8 cellular contexts compared by ENCODE assay signal in the genomic region with DNA sequence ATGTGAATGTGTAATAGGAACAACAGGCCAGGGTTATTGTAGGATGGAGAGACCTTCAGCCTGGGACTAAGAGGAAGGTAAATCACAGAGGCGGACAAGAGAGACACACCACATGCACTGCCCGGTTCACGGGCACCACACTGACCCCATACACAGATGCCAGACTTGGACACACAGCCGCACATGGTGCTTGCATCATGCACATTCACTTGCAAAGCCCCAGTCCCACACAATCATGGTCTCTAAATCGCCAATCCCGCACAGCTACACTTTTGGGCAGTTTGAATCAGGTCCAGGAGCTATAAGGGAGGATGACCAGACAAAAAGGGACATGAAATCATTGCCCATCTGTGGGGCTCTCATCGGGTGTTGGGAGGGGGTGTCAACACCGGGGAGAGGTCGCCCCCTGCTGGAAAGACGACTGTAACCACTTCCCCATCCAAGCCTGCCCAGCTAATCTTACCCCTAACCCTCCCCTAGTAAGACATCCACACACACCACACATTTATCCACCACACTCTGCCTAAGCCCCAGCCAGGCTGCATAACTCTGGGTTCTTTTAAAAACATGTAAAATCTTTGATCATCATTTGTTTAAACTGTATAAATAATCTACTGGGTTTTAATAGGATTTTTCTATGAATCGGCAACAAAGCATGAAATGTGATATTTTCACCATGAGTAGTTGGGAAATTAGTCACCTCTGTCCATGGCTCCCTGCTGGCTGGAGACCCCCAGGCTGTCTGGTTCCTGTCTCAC. TPM values are rescaled to one million over a fixed set of nuclear protein-coding genes. Genes with fewer than 3 reads are reported as not detected.
A peak's percentile ranks its signal among the peaks of the same experiment; 100 is the strongest.
DNase-seq lines count a peak whose midpoint lies in the region; ATAC-seq and TF ChIP-seq lines count a peak whose summit lies in the region.

No MANE protein-coding gene starts in this region.

- H3K27ac Mint-ChIP-seq in chondrocyte (ENCODE audit: unreplicated experiment): no peak overlapping the region
- no peak overlapping the region for H3K27ac Mint-ChIP-seq in naive thymus-derived CD4-positive, alpha-beta T cell

- CTCF ChIA-PET in naive thymus-derived CD4-positive, alpha-beta T cell (lab: Charles Lee): interaction anchor here (1.0 kb wide), 1 partner anchor 194 kb away, joined by 4 read pairs; no protein-coding TSS in a partner anchor

- no peaks in the 10 kb centered on the region for H3K36me3 ChIP-seq in naive thymus-derived CD4-positive, alpha-beta T cell (ENCODE audit: control insufficient read depth in 2 of 3, insufficient read depth in 3 of 3, low read length in 3 of 3)

- no peaks in the 10 kb centered on the region for H3K27me3 ChIP-seq in naive thymus-derived CD4-positive, alpha-beta T cell (ENCODE audit: control insufficient read depth in 2 of 2, insufficient read depth in 2 of 2, low read length in 2 of 2)

- ATAC-seq in naive thymus-derived CD4-positive, alpha-beta T cell: peak; percentile 44
- ATAC-seq in GM21786 (IDR thresholded peaks at IDR 0.05; ENCODE audit: unreplicated experiment) (no peak), GM21576 (IDR thresholded peaks at IDR 0.05; ENCODE audit: unreplicated experiment) (no peak)

- H3K9me3 Mint-ChIP-seq in chondrocyte (ENCODE audit: low read depth): no peaks in the 10 kb centered on the region
- no peaks in the 10 kb centered on the region for H3K9me3 Mint-ChIP-seq in naive thymus-derived CD4-positive, alpha-beta T cell

- POLR2A ChIA-PET in naive thymus-derived CD4-positive, alpha-beta T cell (lab: Charles Lee): no interaction called here

- intact Hi-C loops in naive thymus-derived CD4-positive, alpha-beta T cell (cut with micrococcal nuclease): loop anchor here (1.0 to 5.0 kb wide), 2 partner anchors 200 to 310 kb away; no protein-coding TSS in a partner anchor

- no peaks in the 10 kb centered on the region for H3K36me3 Mint-ChIP-seq in chondrocyte (ENCODE audit: low read depth)
- no peaks in the 10 kb centered on the region for H3K36me3 Mint-ChIP-seq in naive thymus-derived CD4-positive, alpha-beta T cell

- peak; percentile 25 to 35 for DNase-seq in NCI-H2081 (lab: John Stamatoyannopoulos, UW)
- DNase-seq in NCI-H2081 treated with DMSO at 0.1 percent for 48 hours (lab: John Stamatoyannopoulos, UW): no peak
- DNase-seq in M059J (ENCODE audit: low read depth): peak; percentile 54
- DNase-seq in chondrocyte (ENCODE audit: low spot score): peak; percentile 61
- peak in 7 of 9 donors; percentile 18 to 64 (median 27) for DNase-seq in naive thymus-derived CD4-positive, alpha-beta T cell

- H3K4me1 Mint-ChIP-seq in chondrocyte (ENCODE audit: low read depth): peaks cover 7% of the 10 kb centered on the region
- H3K4me1 Mint-ChIP-seq in naive thymus-derived CD4-positive, alpha-beta T cell: peaks cover 0 to 5% (median 0%) of the 10 kb centered on the region in 7 donors

- no peak overlapping the region for H3K4me3 ChIP-seq in naive thymus-derived CD4-positive, alpha-beta T cell (ENCODE audit: low read length)

- TF ChIP-seq CTCF in VCaP (conservative IDR thresholded peaks at IDR 0.05): peak; percentile 75
- peak; percentile 81 for TF ChIP-seq CTCF in chondrocyte (IDR thresholded peaks at IDR 0.05)

- H3K9me3 ChIP-seq in naive thymus-derived CD4-positive, alpha-beta T cell (ENCODE audit: control insufficient read depth in 2 of 3, low read length in 3 of 3): no peaks in the 10 kb centered on the region

- H3K27me3 Mint-ChIP-seq in chondrocyte (ENCODE audit: low read depth): peaks cover 7% of the 10 kb centered on the region
- peaks cover 2 to 19% (median 16%) of the 10 kb centered on the region in 5 donors for H3K27me3 Mint-ChIP-seq in naive thymus-derived CD4-positive, alpha-beta T cell

- no peak overlapping the region for H3K27ac ChIP-seq in VCaP
- H3K27ac ChIP-seq in naive thymus-derived CD4-positive, alpha-beta T cell (ENCODE audit: low read depth, low read length): no peak overlapping the region

- no peak overlapping the region for H3K4me3 Mint-ChIP-seq in chondrocyte (ENCODE audit: unreplicated experiment)
- H3K4me3 Mint-ChIP-seq in naive thymus-derived CD4-positive, alpha-beta T cell: no peak overlapping the region

- no peaks in the 10 kb centered on the region for H3K4me1 ChIP-seq in naive thymus-derived CD4-positive, alpha-beta T cell (ENCODE audit: control insufficient read depth in 2 of 2, insufficient read depth in 2 of 2, low read length in 2 of 2)

RNA-seq across cellular contexts. Expression of gene SLF2, which starts 40.5 kb away (rescaled TPM):
- 21.9 and 32.0 TPM in 2 replicates for total RNA-seq in M059J (2014; rRNA removed; shearing (Covaris generic))
- 17.8 to 28.1 TPM (median 20.6 TPM) in 3 replicates for total RNA-seq in chondrocyte
- 10 to 100 TPM; 20.1 to 43.7 (median 38.8) TPM for total RNA-seq in naive thymus-derived CD4-positive, alpha-beta T cell
- 10 to 100 TPM; 10.9 to 11.5 TPM for polyA plus RNA-seq in naive thymus-derived CD4-positive, alpha-beta T cell
